In the genomic region with DNA sequence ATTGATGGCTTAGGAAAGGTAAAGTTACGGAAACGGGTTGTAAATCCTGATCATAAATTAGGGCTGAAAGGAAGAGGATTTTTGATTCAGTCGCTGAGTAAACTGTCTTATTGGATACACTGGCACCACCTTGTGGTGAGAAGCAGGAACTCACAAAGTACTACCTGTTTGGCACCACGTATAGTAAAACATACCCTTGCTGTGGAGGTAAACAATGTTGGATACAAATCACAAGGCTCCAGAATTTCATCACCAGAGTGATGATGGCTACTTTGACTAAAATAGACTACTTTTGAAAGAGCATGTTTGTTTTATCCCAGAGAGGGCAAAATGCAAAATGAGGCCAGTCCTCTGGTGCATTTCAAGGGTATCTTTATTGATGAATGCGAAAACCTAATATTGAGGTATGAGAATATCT, we compare ENCODE assay signal across 8 cellular contexts.
DNase-seq lines count a peak whose midpoint lies in the region; ATAC-seq, FAIRE-seq and TF ChIP-seq lines count a peak whose summit lies in the region.

No MANE protein-coding gene starts in this region.

- H3K9me2 ChIP-seq in HCT116 (ENCODE audit: insufficient read depth) = no peaks in the 10 kb centered on the region

- peak; percentile 93 for ATAC-seq in HCT116

- DNase-seq in GM12865 (ENCODE audit: low read depth) = peak; percentile 78
- peak; percentile 56 for DNase-seq in HCT116 (ENCODE audit: low read depth, low spot score)
- peak; percentile 69 for DNase-seq in LoVo (ENCODE audit: low spot score)
- peak; percentile 74 for DNase-seq in RKO (ENCODE audit: low spot score)
- DNase-seq in breast epithelium (ENCODE audit: low spot score in 2 of 2) = no peak
- peak; percentile 64 for DNase-seq in kidney tubule cell (ENCODE audit: low spot score)
- DNase-seq in stimulated activated CD8-positive, alpha-beta memory T cell treated with anti-CD3 and anti-CD28 coated beads, Interleukin-4, amount 100 ng/mL, for 48 hours = peak; percentile 39

- TF ChIP-seq POLR2A in HCT116 (IDR thresholded peaks at IDR 0.05; ENCODE audit: borderline replicate concordance, extremely low read depth, insufficient read depth, insufficient read length) = no peak
- no peak for TF ChIP-seq POLR2A in breast epithelium (IDR thresholded peaks at IDR 0.05)

- H4K20me1 ChIP-seq in HCT116 (ENCODE audit: insufficient read depth) = no peaks in the 10 kb centered on the region

- H3K27ac ChIP-seq in HCT116 (ENCODE audit: low read depth, low read length) (no peak overlapping the region), breast epithelium (no peak overlapping the region)

- no peaks in the 10 kb centered on the region for H3K36me3 ChIP-seq in HCT116 (ENCODE audit: control insufficient read depth in 1 of 2, insufficient read depth in 2 of 2, low read length in 2 of 2)
- H3K36me3 ChIP-seq in breast epithelium = no peaks in the 10 kb centered on the region

- intact Hi-C loops in HCT116 (cut with micrococcal nuclease) (loop anchor here (5.0 to 10.0 kb wide), 2 partner anchors 183 to 1760 kb away; no protein-coding TSS in a partner anchor), breast epithelium (cut with DNase I; ENCODE audit: low total_unique reads) (no loop called here)

- peak; percentile 65 for FAIRE-seq in A204.1 (lab: Jason Lieb, UNC)

- H3K4me1 ChIP-seq in HCT116 (ENCODE audit: control insufficient read depth in 1 of 2, insufficient read depth in 2 of 2, low read length in 2 of 2) (no peaks in the 10 kb centered on the region), breast epithelium (no peaks in the 10 kb centered on the region)

- RAD21 ChIA-PET in HCT116 (lab: Charles Lee; ENCODE audit: low non-redundant PET in 1 of 2, low total read pairs in 2 of 2, uncharacterized antibody in 2 of 2, unreplicated experiment in 2 of 2) = no interaction called here

- no peaks in the 10 kb centered on the region; the same call in 1 of the 2 replicates for H3K27me3 ChIP-seq in HCT116 (ENCODE audit: insufficient read depth, low read length)
- H3K27me3 ChIP-seq in breast epithelium = no peaks in the 10 kb centered on the region

- H3K4me3 ChIP-seq in GM12865 (ENCODE audit: low read depth, low read length) (no peak overlapping the region), HCT116 (replicated peaks in 1 of 2; ENCODE audit: low read depth in 1 of 2, low read length in 2 of 2) (no peak overlapping the region), breast epithelium (no peak overlapping the region)

- TF ChIP-seq CTCF in GM12865 (IDR thresholded peaks at IDR 0.05; ENCODE audit: insufficient read depth, low read depth, low read length, missing control alignments) = peak; percentile 89
- peak; percentile 61 to 90 (median 73); a peak in 5 of 6 replicates for TF ChIP-seq CTCF in HCT116 (IDR thresholded peaks at IDR 0.05 in 2 of 3, conservative IDR thresholded peaks at IDR 0.05 in 1 of 3; ENCODE audit: borderline replicate concordance in 1 of 3, insufficient read depth in 1 of 3, low read depth in 2 of 3, low read length in 2 of 3)
- TF ChIP-seq CTCF in breast epithelium (IDR thresholded peaks at IDR 0.05) = peak in 2 of 3 donors; percentile 52 to 66

- H3K9me3 ChIP-seq in HCT116 (ENCODE audit: control insufficient read depth in 1 of 2, insufficient read depth in 1 of 2, low read depth in 1 of 2, low read length in 2 of 2) (no peaks in the 10 kb centered on the region; a peak in 1 of 4 replicates), breast epithelium (no peaks in the 10 kb centered on the region)

- H3K9ac ChIP-seq in HCT116 (ENCODE audit: low read length) = no peak overlapping the region

- CTCF ChIA-PET in HCT116 (lab: Charles Lee) = no interaction called here

- TF ChIP-seq RAD21 in HCT116 (IDR thresholded peaks at IDR 0.05; ENCODE audit: low read depth) = peak; percentile 83

- H3K4me2 ChIP-seq in HCT116 (ENCODE audit: low read length) = peak overlapping the region; percentile 31; the same call in 1 of the 2 replicates

- H2AFZ ChIP-seq in HCT116 (ENCODE audit: low read depth, low read length, poor library complexity, severe bottlenecking) = peak overlapping the region; percentile 79

- BruUV-seq in HCT116 (replicated peaks; lab: Mats Ljungman, UMichigan) = no TSS peak

- POLR2A ChIA-PET in HCT116 (lab: Charles Lee) = no interaction called here

- H3K79me2 ChIP-seq in HCT116 (ENCODE audit: insufficient read depth, low read length) = no peaks in the 10 kb centered on the region

TF ChIP-seq in HCT116, 20 proteins besides CTCF, POLR2A, EP300 and RAD21:
- TF ChIP-seq CBX3 (IDR thresholded peaks at IDR 0.05; ENCODE audit: low read depth) = peak; percentile 41; the same call in 1 of the 2 replicates
- TF ChIP-seq, protein P1, sequence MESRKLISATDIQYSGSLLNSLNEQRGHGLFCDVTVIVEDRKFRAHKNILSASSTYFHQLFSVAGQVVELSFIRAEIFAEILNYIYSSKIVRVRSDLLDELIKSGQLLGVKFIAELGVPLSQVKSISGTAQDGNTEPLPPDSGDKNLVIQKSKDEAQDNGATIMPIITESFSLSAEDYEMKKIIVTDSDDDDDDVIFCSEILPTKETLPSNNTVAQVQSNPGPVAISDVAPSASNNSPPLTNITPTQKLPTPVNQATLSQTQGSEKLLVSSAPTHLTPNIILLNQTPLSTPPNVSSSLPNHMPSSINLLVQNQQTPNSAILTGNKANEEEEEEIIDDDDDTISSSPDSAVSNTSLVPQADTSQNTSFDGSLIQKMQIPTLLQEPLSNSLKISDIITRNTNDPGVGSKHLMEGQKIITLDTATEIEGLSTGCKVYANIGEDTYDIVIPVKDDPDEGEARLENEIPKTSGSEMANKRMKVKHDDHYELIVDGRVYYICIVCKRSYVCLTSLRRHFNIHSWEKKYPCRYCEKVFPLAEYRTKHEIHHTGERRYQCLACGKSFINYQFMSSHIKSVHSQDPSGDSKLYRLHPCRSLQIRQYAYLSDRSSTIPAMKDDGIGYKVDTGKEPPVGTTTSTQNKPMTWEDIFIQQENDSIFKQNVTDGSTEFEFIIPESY (IDR thresholded peaks at IDR 0.05; ENCODE audit: extremely low read depth, insufficient replicate concordance, low read length) = no peak

Comparison
In these comparisons a context has a peak if more than half of its experiments do, and no peak if none do; other contexts are left out.
1. DNase-seq: peak in GM12865 (single experiment), HCT116 (single experiment), LoVo (single experiment), RKO (single experiment), kidney tubule cell (single experiment) and stimulated activated CD8-positive, alpha-beta memory T cell treated with anti-CD3 and anti-CD28 coated beads, Interleukin-4, amount 100 ng/mL, for 48 hours (single experiment); none in breast epithelium (0 of 2).
2. Peak in every context shown above with its lines, with median percentiles within 50 percentile points of each other: CTCF ChIP-seq.